ENCODE assay signal across 10 cellular contexts in genomic region chr6:54846857-54847721, GRCh38.
A peak's percentile ranks its signal among the peaks of the same experiment; 100 is the strongest.
DNase-seq lines count a peak whose midpoint lies in the region; TF ChIP-seq lines count a peak whose summit lies in the region.
"Had no signal": no experiment of that assay in that cellular context is flagged by ENCODE, and none has a peak within 500 bp of the region (broad histone marks: within the 10 kb centered on the region; RNA-seq: fewer than 3 reads in every experiment).

No MANE protein-coding gene starts in this region.

- in situ Hi-C loops in astrocyte of the spinal cord (cut with HindIII; ENCODE audit: low sequenced_read_pairs): no loop called here

- H3K4me1 ChIP-seq in iPS-18a (ENCODE audit: control insufficient read depth, low read depth, low read length): no peaks in the 10 kb centered on the region
- H3K4me1 ChIP-seq: SJSA1 had no signal

- H3K4me3 ChIP-seq in astrocyte of the spinal cord (ENCODE audit: low read depth, low read length) (peak overlapping the region; percentile 40), iPS-18a (ENCODE audit: low read length) (peak overlapping the region; percentile 86), skeletal muscle cell (ENCODE audit: low read depth, low read length) (peak overlapping the region; percentile 53)
- H3K4me3 ChIP-seq: SJSA1 had no signal

- peaks cover 25% of the 10 kb centered on the region for H3K27me3 ChIP-seq in iPS-18a (ENCODE audit: control insufficient read depth, insufficient read depth, low read length)
- H3K27me3 ChIP-seq: SJSA1 had no signal

- DNase-seq in HK-2 (ENCODE audit: unreplicated experiment) (peak; percentile 57), astrocyte of the spinal cord (ENCODE audit: low read depth, low spot score) (no peak), skeletal muscle cell (ENCODE audit: low read depth) (no peak), NOMO-1 (lab: John Stamatoyannopoulos, UW; ENCODE audit: unreplicated experiment in 2 of 2) (no peak)
- no peak for DNase-seq in activated CD8-positive, alpha-beta memory T cell treated with anti-CD3 and anti-CD28 coated beads for 24 hours
- no peak for DNase-seq in activated CD4-positive, alpha-beta T cell treated with anti-CD3 and anti-CD28 coated beads, Interleukin-2, amount 50 U/mL, for 1 hour
- DNase-seq in activated effector memory CD4-positive, alpha-beta T cell treated with Interleukin-2 at 50 U/mL for 16 hours: no peak
- DNase-seq: stimulated activated CD4-positive, alpha-beta T cell treated with anti-CD3 and anti-CD28 coated beads, Interleukin-4, amount 100 ng/mL, for 24 hours had no signal

- no peak overlapping the region for H3K27ac ChIP-seq in iPS-18a (ENCODE audit: low read length)
- H3K27ac ChIP-seq: SJSA1 had no signal

- no peaks in the 10 kb centered on the region for H3K9me3 ChIP-seq in iPS-18a (ENCODE audit: control insufficient read depth, low read depth, low read length)
- H3K9me3 ChIP-seq: SJSA1 had no signal

- H3K36me3 ChIP-seq in iPS-18a (ENCODE audit: control insufficient read depth, low read depth, low read length): no peaks in the 10 kb centered on the region
- H3K36me3 ChIP-seq: SJSA1 had no signal

- peak overlapping the region; percentile 78 for H3K9ac ChIP-seq in iPS-18a (ENCODE audit: low read length)

- TF ChIP-seq CTCF in astrocyte of the spinal cord (IDR thresholded peaks at IDR 0.05; ENCODE audit: low read depth, low read length): no peak
